Comparison of ENCODE assay signal across 8 cellular contexts in genomic region chr11:63915961-63916836, GRCh38. TPM values are rescaled to one million over a fixed set of nuclear protein-coding genes. Genes with fewer than 3 reads are reported as not detected.
DNase-seq lines count a peak whose midpoint lies in the region; ATAC-seq and TF ChIP-seq lines count a peak whose summit lies in the region.

No MANE protein-coding gene starts in this region.

- H3K27ac Mint-ChIP-seq in activated naive CD8-positive, alpha-beta T cell treated with anti-CD3 and anti-CD28 coated beads for 36 hours = no peak overlapping the region

- H2AFZ ChIP-seq in ACC112 (ENCODE audit: low read length, unreplicated experiment) = no peak overlapping the region

- H3K4me1 ChIP-seq in ACC112 (ENCODE audit: control insufficient read depth, insufficient read depth, low read length, unreplicated experiment) (peaks cover 24% of the 10 kb centered on the region), right atrium auricular region (peaks cover 0 to 57% of the 10 kb centered on the region in 2 donors), skeletal muscle tissue (ENCODE audit: control insufficient read depth in 3 of 3, insufficient read depth in 3 of 3, low read length in 3 of 3) (peaks cover 32 to 44% (median 42%) of the 10 kb centered on the region in 3 donors)

- H3K4me1 Mint-ChIP-seq in activated naive CD8-positive, alpha-beta T cell treated with anti-CD3 and anti-CD28 coated beads for 36 hours = peaks cover 13% of the 10 kb centered on the region

- H3K36me3 ChIP-seq in ACC112 (ENCODE audit: insufficient read depth, low read length) (no peaks in the 10 kb centered on the region), right atrium auricular region (no peaks in the 10 kb centered on the region), skeletal muscle tissue (ENCODE audit: control insufficient read depth in 3 of 3, insufficient read depth in 3 of 3, low read length in 3 of 3) (no peaks in the 10 kb centered on the region)

- H3K4me3 ChIP-seq in ACC112 (ENCODE audit: low read depth, low read length) (peak overlapping the region; percentile 77), GM12875 (ENCODE audit: low read depth, low read length) (peak overlapping the region; percentile 50), right atrium auricular region (peak overlapping the region; percentile 40 to 58), skeletal muscle tissue (ENCODE audit: low read length in 3 of 3) (peak overlapping the region; percentile 23 to 64 (median 51))

- ATAC-seq in HG03565 (IDR thresholded peaks at IDR 0.05; ENCODE audit: unreplicated experiment) (no peak), HG03432 (IDR thresholded peaks at IDR 0.05; ENCODE audit: unreplicated experiment) (no peak)

- H3K9me3 ChIP-seq in right atrium auricular region (no peaks in the 10 kb centered on the region), skeletal muscle tissue (ENCODE audit: control insufficient read depth in 3 of 3, low read length in 3 of 3) (no peaks in the 10 kb centered on the region)

- TF ChIP-seq CTCF in GM12875 (IDR thresholded peaks at IDR 0.05; ENCODE audit: borderline replicate concordance, insufficient read depth, low read depth, low read length) (peak; percentile 62), right atrium auricular region (IDR thresholded peaks at IDR 0.05) (peak; percentile 38 to 75)

- H3K27ac ChIP-seq in ACC112 (ENCODE audit: low read depth, low read length) (no peak overlapping the region), right atrium auricular region (peak overlapping the region; percentile 67 to 95), skeletal muscle tissue (ENCODE audit: low read depth, low read length) (no peak overlapping the region)

- H3K36me3 Mint-ChIP-seq in activated naive CD8-positive, alpha-beta T cell treated with anti-CD3 and anti-CD28 coated beads for 36 hours = no peaks in the 10 kb centered on the region

- DNase-seq in NCI-H2227 treated with DMSO at 0.1 percent for 48 hours (lab: John Stamatoyannopoulos, UW) = peak; percentile 26
- peak; percentile 67 for DNase-seq in activated naive CD8-positive, alpha-beta T cell treated with anti-CD3 and anti-CD28 coated beads for 36 hours
- no peak for DNase-seq in right atrium auricular region (ENCODE audit: low spot score)

- H3K9me3 Mint-ChIP-seq in activated naive CD8-positive, alpha-beta T cell treated with anti-CD3 and anti-CD28 coated beads for 36 hours = no peaks in the 10 kb centered on the region

- H3K9ac ChIP-seq in skeletal muscle tissue (ENCODE audit: low read depth in 1 of 3, low read length in 3 of 3) = peak overlapping the region in 1 of 3 donors; percentile 57

- peaks cover 3% of the 10 kb centered on the region for H3K27me3 Mint-ChIP-seq in activated naive CD8-positive, alpha-beta T cell treated with anti-CD3 and anti-CD28 coated beads for 36 hours

- no peaks in the 10 kb centered on the region for H3K79me2 ChIP-seq in ACC112 (ENCODE audit: control insufficient read depth, insufficient read depth, low read length, unreplicated experiment)

- peak overlapping the region; percentile 80 for H3K4me3 Mint-ChIP-seq in activated naive CD8-positive, alpha-beta T cell treated with anti-CD3 and anti-CD28 coated beads for 36 hours

- H3K27me3 ChIP-seq in ACC112 (ENCODE audit: insufficient read depth, low read length) (no peaks in the 10 kb centered on the region), right atrium auricular region (no peaks in the 10 kb centered on the region), skeletal muscle tissue (ENCODE audit: control insufficient read depth in 3 of 3, insufficient read depth in 3 of 3, low read length in 3 of 3) (no peaks in the 10 kb centered on the region)

RNA-seq across cellular contexts. Expression of gene RCOR2, which starts 0.8 kb away (rescaled TPM):
- total RNA-seq in activated naive CD8-positive, alpha-beta T cell treated with anti-CD3 and anti-CD28 coated beads for 36 hours = under 1 TPM; 0.58 to 0.82 TPM
- total RNA-seq in right atrium auricular region (1 to 10 TPM in 1 of 2 donors, under 1 TPM in 1; 0.90 to 1.7 TPM), skeletal muscle tissue (4.2 TPM)

RNA-seq across cellular contexts. Expression of gene NAA40, which starts 22.6 kb away (rescaled TPM):
- 10 to 100 TPM; 18.3 to 21.6 TPM for total RNA-seq in activated naive CD8-positive, alpha-beta T cell treated with anti-CD3 and anti-CD28 coated beads for 36 hours
- total RNA-seq in right atrium auricular region = 10 to 100 TPM; 15.4 to 25.5 TPM
- 4.7 TPM for total RNA-seq in skeletal muscle tissue

RNA-seq across cellular contexts. Expression of gene COX8A, which starts 58.2 kb away (rescaled TPM):
- 100 to 1,000 TPM; 450 to 466 TPM for total RNA-seq in activated naive CD8-positive, alpha-beta T cell treated with anti-CD3 and anti-CD28 coated beads for 36 hours
- 1,000 to 10,000 TPM in 1 of 2 donors, 100 to 1,000 TPM in 1; 830 to 1,057 TPM for total RNA-seq in right atrium auricular region
- total RNA-seq in skeletal muscle tissue = 481 TPM

Comparison
In these comparisons a context has a peak if more than half of its experiments do, and no peak if none do; other contexts are left out.
1. H3K27ac ChIP-seq: peak in right atrium auricular region (2 of 2); none in ACC112 (single experiment) and skeletal muscle tissue (single experiment).
2. Peak in every context shown above with its lines, with median percentiles within 50 percentile points of each other: H3K4me3 ChIP-seq.